ENCODE assay signal across 1 cellular context in genomic region chr3:182212479-182213076, GRCh38.
TF ChIP-seq lines count a peak whose summit lies in the region.

No MANE protein-coding gene starts in this region.

TF ChIP-seq in HepG2, 621 proteins besides CTCF, POLR2A, EP300 and RAD21 (continued from another document):
- peak; percentile 61; the same call in 1 of the 2 replicates for TF ChIP-seq HNF1A (IDR thresholded peaks at IDR 0.05; ENCODE audit: low read depth)
- peak; percentile 74; the same call in 1 of the 2 replicates for TF ChIP-seq HNF1A (CRISPR knock-in tag; IDR thresholded peaks at IDR 0.05; ENCODE audit: borderline replicate concordance)
- TF ChIP-seq CENPX (CRISPR knock-in tag; IDR thresholded peaks at IDR 0.05) = no peak
- TF ChIP-seq CREB1 (IDR thresholded peaks at IDR 0.05) = peak; percentile 37; the same call in 1 of the 2 replicates
- TF ChIP-seq CREB1 (CRISPR knock-in tag; IDR thresholded peaks at IDR 0.05) = peak; percentile 54; the same call in 1 of the 2 replicates
- TF ChIP-seq ZNF343 (CRISPR knock-in tag; IDR thresholded peaks at IDR 0.05) = no peak
- no peak for TF ChIP-seq ZNF12 (CRISPR knock-in tag; IDR thresholded peaks at IDR 0.05)
- no peak for TF ChIP-seq ELF1 (CRISPR knock-in tag; IDR thresholded peaks at IDR 0.05)
- TF ChIP-seq ATF7 (IDR thresholded peaks at IDR 0.05) = peak; percentile 27; the same call in 1 of the 2 replicates
- TF ChIP-seq ATF7 (CRISPR knock-in tag; IDR thresholded peaks at IDR 0.05) = peak; percentile 61; the same call in 1 of the 2 replicates
- TF ChIP-seq, protein P1, sequence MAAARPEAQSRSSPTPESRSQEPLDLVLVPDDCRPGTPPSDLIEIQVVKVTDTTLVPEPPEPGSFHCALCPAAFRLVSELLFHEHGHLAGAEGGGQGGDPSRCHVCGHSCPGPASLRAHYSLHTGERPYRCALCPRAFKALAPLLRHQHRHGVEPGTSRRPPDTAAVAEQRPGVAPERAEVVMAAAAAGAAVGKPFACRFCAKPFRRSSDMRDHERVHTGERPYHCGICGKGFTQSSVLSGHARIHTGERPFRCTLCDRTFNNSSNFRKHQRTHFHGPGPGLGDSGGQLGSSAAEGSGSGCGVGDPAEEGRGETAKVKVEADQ (CRISPR knock-in tag; IDR thresholded peaks at IDR 0.05; ENCODE audit: borderline replicate concordance) = no peak
- TF ChIP-seq CREM (IDR thresholded peaks at IDR 0.05) = peak; percentile 82
- TF ChIP-seq CREM (CRISPR knock-in tag; IDR thresholded peaks at IDR 0.05) = no peak
- 0 out of 2 replicates have a peak, but pooled peaks have one; percentile 22 for TF ChIP-seq MXD4 (CRISPR knock-in tag; IDR thresholded peaks at IDR 0.05)
- TF ChIP-seq TOE1 (CRISPR knock-in tag; IDR thresholded peaks at IDR 0.05) = no peak
- TF ChIP-seq MTA1 (CRISPR knock-in tag; IDR thresholded peaks at IDR 0.05; ENCODE audit: borderline replicate concordance) = no peak
- TF ChIP-seq HHEX (CRISPR knock-in tag; IDR thresholded peaks at IDR 0.05) = no peak
- no peak for TF ChIP-seq GLI4 (CRISPR knock-in tag; IDR thresholded peaks at IDR 0.05; ENCODE audit: borderline replicate concordance)
- TF ChIP-seq ASH2L (IDR thresholded peaks at IDR 0.05; ENCODE audit: insufficient read length, low read depth, low read length) = peak; percentile 70
- TF ChIP-seq SMC3 (IDR thresholded peaks at IDR 0.05; ENCODE audit: low read length) = no peak
- TF ChIP-seq JARID2 (CRISPR knock-in tag; IDR thresholded peaks at IDR 0.05; ENCODE audit: insufficient replicate concordance) = no peak
- TF ChIP-seq RBM22 (optimal IDR thresholded peaks at IDR 0.05; ENCODE audit: low read length) = no peak
- peak; percentile 77 for TF ChIP-seq PAXIP1 (CRISPR knock-in tag; conservative IDR thresholded peaks at IDR 0.05)
- no peak for TF ChIP-seq RNF2 (conservative IDR thresholded peaks at IDR 0.05; ENCODE audit: low read depth)
- TF ChIP-seq NFYC (CRISPR knock-in tag; IDR thresholded peaks at IDR 0.05) = no peak
- peak; percentile 85; the same call in 1 of the 2 replicates for TF ChIP-seq NFIC (IDR thresholded peaks at IDR 0.05; ENCODE audit: low read length)
- TF ChIP-seq ZNF609 (CRISPR knock-in tag; IDR thresholded peaks at IDR 0.05; ENCODE audit: borderline replicate concordance) = peak; percentile 34; the same call in 1 of the 2 replicates
- TF ChIP-seq ZNF652 (CRISPR knock-in tag; IDR thresholded peaks at IDR 0.05; ENCODE audit: borderline replicate concordance, low read depth) = no peak
- no peak for TF ChIP-seq ZFP36 (IDR thresholded peaks at IDR 0.05; ENCODE audit: borderline replicate concordance, low read depth, low read length, partially characterized antibody)
- TF ChIP-seq, protein P2, sequence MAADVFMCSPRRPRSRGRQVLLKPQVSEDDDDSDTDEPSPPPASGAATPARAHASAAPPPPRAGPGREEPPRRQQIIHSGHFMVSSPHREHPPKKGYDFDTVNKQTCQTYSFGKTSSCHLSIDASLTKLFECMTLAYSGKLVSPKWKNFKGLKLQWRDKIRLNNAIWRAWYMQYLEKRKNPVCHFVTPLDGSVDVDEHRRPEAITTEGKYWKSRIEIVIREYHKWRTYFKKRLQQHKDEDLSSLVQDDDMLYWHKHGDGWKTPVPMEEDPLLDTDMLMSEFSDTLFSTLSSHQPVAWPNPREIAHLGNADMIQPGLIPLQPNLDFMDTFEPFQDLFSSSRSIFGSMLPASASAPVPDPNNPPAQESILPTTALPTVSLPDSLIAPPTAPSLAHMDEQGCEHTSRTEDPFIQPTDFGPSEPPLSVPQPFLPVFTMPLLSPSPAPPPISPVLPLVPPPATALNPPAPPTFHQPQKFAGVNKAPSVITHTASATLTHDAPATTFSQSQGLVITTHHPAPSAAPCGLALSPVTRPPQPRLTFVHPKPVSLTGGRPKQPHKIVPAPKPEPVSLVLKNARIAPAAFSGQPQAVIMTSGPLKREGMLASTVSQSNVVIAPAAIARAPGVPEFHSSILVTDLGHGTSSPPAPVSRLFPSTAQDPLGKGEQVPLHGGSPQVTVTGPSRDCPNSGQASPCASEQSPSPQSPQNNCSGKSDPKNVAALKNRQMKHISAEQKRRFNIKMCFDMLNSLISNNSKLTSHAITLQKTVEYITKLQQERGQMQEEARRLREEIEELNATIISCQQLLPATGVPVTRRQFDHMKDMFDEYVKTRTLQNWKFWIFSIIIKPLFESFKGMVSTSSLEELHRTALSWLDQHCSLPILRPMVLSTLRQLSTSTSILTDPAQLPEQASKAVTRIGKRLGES (CRISPR knock-in tag; IDR thresholded peaks at IDR 0.05; ENCODE audit: borderline replicate concordance) = no peak
- TF ChIP-seq MIXL1 (CRISPR knock-in tag; IDR thresholded peaks at IDR 0.05) = peak; percentile 75; the same call in 1 of the 2 replicates
- TF ChIP-seq, protein P3, sequence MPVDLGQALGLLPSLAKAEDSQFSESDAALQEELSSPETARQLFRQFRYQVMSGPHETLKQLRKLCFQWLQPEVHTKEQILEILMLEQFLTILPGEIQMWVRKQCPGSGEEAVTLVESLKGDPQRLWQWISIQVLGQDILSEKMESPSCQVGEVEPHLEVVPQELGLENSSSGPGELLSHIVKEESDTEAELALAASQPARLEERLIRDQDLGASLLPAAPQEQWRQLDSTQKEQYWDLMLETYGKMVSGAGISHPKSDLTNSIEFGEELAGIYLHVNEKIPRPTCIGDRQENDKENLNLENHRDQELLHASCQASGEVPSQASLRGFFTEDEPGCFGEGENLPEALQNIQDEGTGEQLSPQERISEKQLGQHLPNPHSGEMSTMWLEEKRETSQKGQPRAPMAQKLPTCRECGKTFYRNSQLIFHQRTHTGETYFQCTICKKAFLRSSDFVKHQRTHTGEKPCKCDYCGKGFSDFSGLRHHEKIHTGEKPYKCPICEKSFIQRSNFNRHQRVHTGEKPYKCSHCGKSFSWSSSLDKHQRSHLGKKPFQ (CRISPR knock-in tag; IDR thresholded peaks at IDR 0.05; ENCODE audit: insufficient replicate concordance) = no peak
- no peak for TF ChIP-seq ZNF34 (CRISPR knock-in tag; IDR thresholded peaks at IDR 0.05; ENCODE audit: borderline replicate concordance)
- no peak for TF ChIP-seq ZNF230 (CRISPR knock-in tag; IDR thresholded peaks at IDR 0.05)
- TF ChIP-seq STAT6 (CRISPR knock-in tag; IDR thresholded peaks at IDR 0.05; ENCODE audit: borderline replicate concordance) = no peak
